ENCODE assay signal across 9 cellular contexts in the genomic region with DNA sequence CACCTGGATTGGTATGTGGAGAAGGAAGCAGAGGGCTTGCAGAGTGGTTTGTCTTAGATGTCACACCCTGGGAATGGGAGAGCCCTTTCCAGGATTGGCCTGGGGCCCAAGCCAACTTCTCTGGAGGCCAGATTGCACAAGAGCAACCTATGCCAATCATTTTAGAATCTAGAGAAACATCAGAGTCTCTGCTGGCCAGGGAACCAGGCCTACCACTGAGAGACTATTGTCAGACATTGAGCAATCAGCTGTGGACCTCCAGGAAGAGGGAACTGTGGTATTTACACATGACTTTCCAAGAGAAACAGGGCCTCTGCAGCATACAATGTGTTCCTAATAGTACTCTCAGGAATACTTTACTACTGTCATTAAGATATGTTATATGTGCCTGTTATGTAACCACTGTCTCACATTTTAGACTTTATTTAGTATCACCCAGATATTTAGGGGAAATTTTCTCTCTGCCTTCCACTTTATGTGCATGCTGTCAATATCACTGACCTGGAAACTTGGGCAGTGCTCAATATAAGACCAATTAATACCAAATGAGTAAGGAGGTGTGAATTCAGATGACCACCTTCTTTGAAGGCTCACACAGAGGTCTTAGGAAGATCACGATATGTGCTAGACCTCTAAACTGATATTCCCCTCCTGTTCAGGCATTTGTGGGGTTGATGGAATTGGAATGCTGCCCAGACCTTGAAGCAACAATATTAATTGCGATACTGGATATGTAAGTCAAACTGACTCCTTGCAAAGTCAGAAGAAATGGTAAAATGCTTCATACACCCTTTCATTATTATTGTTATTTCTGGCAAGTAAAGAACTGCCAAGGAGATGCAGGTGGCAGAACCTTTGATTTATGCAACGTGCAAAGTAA. TPM values are rescaled to one million over a fixed set of nuclear protein-coding genes. Genes with fewer than 3 reads are reported as not detected.
DNase-seq lines count a peak whose midpoint lies in the region; ATAC-seq, FAIRE-seq and TF ChIP-seq lines count a peak whose summit lies in the region.
"Had no signal": no experiment of that assay in that cellular context is flagged by ENCODE, and none has a peak within 500 bp of the region (broad histone marks: within the 10 kb centered on the region; RNA-seq: fewer than 3 reads in every experiment).

No MANE protein-coding gene starts in this region.

- H3K27ac ChIP-seq in pancreas, result peak overlapping the region; percentile 27 to 68 (median 48)

- H3K4me1 ChIP-seq in pancreas, result peaks cover 11 to 22% (median 19%) of the 10 kb centered on the region in 3 donors

- intact Hi-C loops in pancreas (cut with DNase I), result no loop called here

- ATAC-seq in pancreas (peak; percentile 87 to 91 (median 88)), HG02970 (IDR thresholded peaks at IDR 0.05; ENCODE audit: low FRiP score, unreplicated experiment) (no peak), HG02973 (IDR thresholded peaks at IDR 0.05; ENCODE audit: unreplicated experiment) (no peak)

- WGBS in pancreas, 2 donors, result 24 to 31% methylated on average over 3 of the region's 3 CpGs

- DNase-seq in GM03348 (ENCODE audit: low spot score) (peak; percentile 78), NCI-H69 (lab: John Stamatoyannopoulos, UW) (peak; percentile 86), fibroblast of peridontal ligament (ENCODE audit: extremely low read depth) (peak; percentile 84), pancreas (peak; percentile 65 to 81 (median 74)), germinal center (ENCODE audit: low spot score) (no peak), mesenteric fat pad (ENCODE audit: low spot score) (no peak)
- DNase-seq: activated T-cell treated with anti-CD3 and anti-CD28 coated beads, Interleukin-2, amount 50 U/mL, for 48 hours had no signal

- H3K27me3 ChIP-seq in pancreas, result no peaks in the 10 kb centered on the region

- no peaks in the 10 kb centered on the region for H3K36me3 ChIP-seq in pancreas

- no peak for TF ChIP-seq CTCF in pancreas (IDR thresholded peaks at IDR 0.05)

- FAIRE-seq in pancreas (lab: Jason Lieb, UNC), result no peak

- H3K4me3 ChIP-seq in pancreas, result no peak overlapping the region

- no peaks in the 10 kb centered on the region for H3K9me3 ChIP-seq in pancreas

RNA-seq across cellular contexts. Expression of gene CCL28, which starts 20.5 kb away (rescaled TPM):
- total RNA-seq in pancreas (10 to 100 TPM in 3 of 6 donors, 1 to 10 TPM in 3; 3.1 to 22.7 (median 10.4) TPM), mesenteric fat pad (1.4 TPM)
- 1 to 10 TPM; 6.0 to 6.5 TPM for polyA plus RNA-seq in pancreas

RNA-seq across cellular contexts. Expression of gene TMEM267, which starts 50.9 kb away (rescaled TPM):
- total RNA-seq in pancreas (1 to 10 TPM; 3.5 to 8.4 (median 5.0) TPM), mesenteric fat pad (11.0 TPM)
- polyA plus RNA-seq in pancreas, result 1 to 10 TPM; 5.3 to 6.6 TPM

Comparison
In these comparisons a context has a peak if more than half of its experiments do, and no peak if none do; other contexts are left out.
1. DNase-seq: peak in GM03348 (single experiment), NCI-H69 (single experiment), fibroblast of peridontal ligament (single experiment) and pancreas (6 of 6); none in germinal center (single experiment) and mesenteric fat pad (single experiment).
2. ATAC-seq: peak in pancreas (4 of 4); none in HG02970 (single experiment) and HG02973 (single experiment).